ENCODE assay signal across 12 cellular contexts in the genomic region with DNA sequence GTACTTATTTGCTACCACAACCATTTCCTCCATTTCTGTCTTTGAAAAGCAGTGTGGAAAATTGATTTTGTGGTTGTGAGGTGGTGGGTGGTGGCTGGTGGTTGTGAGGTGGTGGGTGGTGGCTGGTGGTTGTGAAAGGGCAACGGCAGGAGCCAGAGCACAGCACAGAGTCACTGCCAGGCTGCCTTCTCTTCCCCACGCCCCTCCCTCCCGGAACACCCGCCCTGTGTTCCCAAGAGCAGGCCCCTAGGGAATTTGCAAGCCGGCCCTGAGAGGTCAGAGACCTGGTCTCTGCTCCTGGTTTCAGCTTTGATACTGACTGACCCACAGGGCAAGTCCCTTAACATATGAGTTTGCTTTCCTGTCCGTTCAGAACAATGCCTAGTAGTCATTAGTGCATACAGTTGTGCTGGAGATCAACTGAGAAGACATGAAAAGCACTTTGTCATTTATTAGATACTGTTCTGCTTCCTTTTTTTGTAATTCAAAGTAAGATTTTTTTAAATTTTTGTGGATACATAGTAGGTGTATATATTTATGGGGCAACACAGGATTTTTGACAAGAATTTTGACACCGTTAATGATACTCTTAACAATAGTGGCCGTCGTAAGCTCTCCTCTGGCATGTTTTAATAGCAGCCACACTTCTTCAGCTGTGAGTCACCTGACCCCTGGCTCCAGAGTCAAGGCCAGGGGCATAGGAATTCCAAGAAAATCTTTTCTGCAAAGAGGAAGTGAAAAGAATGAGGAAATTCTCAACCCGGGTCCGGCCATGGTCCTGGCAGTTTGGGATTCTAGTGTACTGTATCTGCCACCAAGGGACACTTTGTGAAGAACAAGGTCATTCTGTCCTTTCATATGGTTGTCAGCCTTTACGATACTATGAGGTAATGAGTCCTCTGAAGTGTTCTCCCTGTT. TPM values are rescaled to one million over a fixed set of nuclear protein-coding genes. Genes with fewer than 3 reads are reported as not detected.
A peak's percentile ranks its signal among the peaks of the same experiment; 100 is the strongest.
DNase-seq lines count a peak whose midpoint lies in the region; ATAC-seq lines count a peak whose summit lies in the region.
"Had no signal": no experiment of that assay in that cellular context is flagged by ENCODE, and none has a peak within 500 bp of the region (broad histone marks: within the 10 kb centered on the region; RNA-seq: fewer than 3 reads in every experiment).

No MANE protein-coding gene starts in this region.

- H2BK12ac ChIP-seq in mesenchymal stem cell (ENCODE audit: low read length in 2 of 2): peak overlapping the region in 1 of 2 experiments; percentile 55

- H3K79me1 ChIP-seq in mesenchymal stem cell (replicated peaks; ENCODE audit: low read length, poor library complexity, severe bottlenecking): peaks cover 1% of the 10 kb centered on the region

- H3K18ac ChIP-seq in mesenchymal stem cell (ENCODE audit: low read depth in 1 of 2, low read length in 2 of 2): peak overlapping the region; percentile 72 to 92

- no peak overlapping the region for H3K4me3 ChIP-seq in mesenchymal stem cell (ENCODE audit: insufficient read depth in 1 of 2, low read depth in 1 of 2, low read length in 2 of 2)
- H3K4me3 ChIP-seq: BLaER1, SK-N-MC had no signal

- H3K27ac Mint-ChIP-seq in central memory CD8-positive, alpha-beta T cell (ENCODE audit: low read depth): peak overlapping the region; percentile 22
- no peak overlapping the region for H3K27ac Mint-ChIP-seq in activated T-helper 1 cell treated with anti-CD3 and anti-CD28 coated beads, Interleukin-12 subunit alpha, Interleukin-12 subunit beta, Interleukin-2, Interleukin-4 antibody, amounts not matched to agents 30 ng/mL and 10 ng/mL and 1 ng/mL, durations not matched to agents 14 hours and 24 hours and 36 hours
- peak overlapping the region in 1 of 2 donors; percentile 12 for H3K27ac Mint-ChIP-seq in effector memory CD8-positive, alpha-beta T cell
- H3K27ac Mint-ChIP-seq: stimulated activated naive B cell treated with anti-CD40 and anti-IgM and Interleukin-4, amounts not matched to agents 10 μg/mL and 1 μg/mL and 100 μg/mL, for 72 hours had no signal

- H2BK5ac ChIP-seq in mesenchymal stem cell (ENCODE audit: low read depth, low read length, poor library complexity, severe bottlenecking): no peak overlapping the region

- H4K91ac ChIP-seq in mesenchymal stem cell (ENCODE audit: low read length): no peak overlapping the region

- peaks cover 6% of the 10 kb centered on the region for H3K4me1 ChIP-seq in mesenchymal stem cell (ENCODE audit: control insufficient read depth, insufficient read depth, low read depth, low read length)
- H3K4me1 ChIP-seq: BLaER1, parathyroid adenoma had no signal

- no peak overlapping the region for H2AK5ac ChIP-seq in mesenchymal stem cell (ENCODE audit: low read length, severe bottlenecking)

- H3K27me3 Mint-ChIP-seq in central memory CD8-positive, alpha-beta T cell: no peaks in the 10 kb centered on the region
- no peaks in the 10 kb centered on the region for H3K27me3 Mint-ChIP-seq in activated T-helper 1 cell treated with anti-CD3 and anti-CD28 coated beads, Interleukin-12 subunit alpha, Interleukin-12 subunit beta, Interleukin-2, Interleukin-4 antibody, amounts not matched to agents 30 ng/mL and 10 ng/mL and 1 ng/mL, durations not matched to agents 14 hours and 24 hours and 36 hours (ENCODE audit: insufficient read depth)
- H3K27me3 Mint-ChIP-seq in effector memory CD8-positive, alpha-beta T cell: no peaks in the 10 kb centered on the region
- H3K27me3 Mint-ChIP-seq: stimulated activated naive B cell treated with anti-CD40 and anti-IgM and Interleukin-4, amounts not matched to agents 10 μg/mL and 1 μg/mL and 100 μg/mL, for 72 hours had no signal

- no peaks in the 10 kb centered on the region for H3K27me3 ChIP-seq in mesenchymal stem cell (ENCODE audit: control insufficient read depth in 1 of 2, insufficient read depth in 1 of 2, low read length in 2 of 2)
- H3K27me3 ChIP-seq: BLaER1 had no signal

- no peak overlapping the region for H3K9ac ChIP-seq in mesenchymal stem cell (ENCODE audit: low read length)
- H3K9ac ChIP-seq: BLaER1, parathyroid adenoma had no signal

- intact Hi-C loops in activated T-helper 1 cell treated with anti-CD3 and anti-CD28 coated beads, Interleukin-12 subunit alpha, Interleukin-12 subunit beta, Interleukin-2, Interleukin-4 antibody, amounts not matched to agents 30 ng/mL and 10 ng/mL and 1 ng/mL, durations not matched to agents 14 hours and 24 hours and 36 hours (cut with micrococcal nuclease): no loop called here

- H3K36me3 Mint-ChIP-seq in central memory CD8-positive, alpha-beta T cell (ENCODE audit: insufficient read depth): peaks cover 34% of the 10 kb centered on the region
- peaks cover 33% of the 10 kb centered on the region for H3K36me3 Mint-ChIP-seq in activated T-helper 1 cell treated with anti-CD3 and anti-CD28 coated beads, Interleukin-12 subunit alpha, Interleukin-12 subunit beta, Interleukin-2, Interleukin-4 antibody, amounts not matched to agents 30 ng/mL and 10 ng/mL and 1 ng/mL, durations not matched to agents 14 hours and 24 hours and 36 hours (ENCODE audit: low read depth)
- H3K36me3 Mint-ChIP-seq in effector memory CD8-positive, alpha-beta T cell (ENCODE audit: insufficient read depth): peaks cover 37% of the 10 kb centered on the region
- H3K36me3 Mint-ChIP-seq: stimulated activated naive B cell treated with anti-CD40 and anti-IgM and Interleukin-4, amounts not matched to agents 10 μg/mL and 1 μg/mL and 100 μg/mL, for 72 hours had no signal

- H3K36me3 ChIP-seq in mesenchymal stem cell (ENCODE audit: control insufficient read depth in 1 of 2, insufficient read depth in 2 of 2, low read depth in 1 of 2, low read length in 2 of 2): peaks cover 0 to 3% of the 10 kb centered on the region in 2 experiments

- H4K8ac ChIP-seq in mesenchymal stem cell (ENCODE audit: low read length): peak overlapping the region; percentile 27

- no peak overlapping the region for H2BK120ac ChIP-seq in mesenchymal stem cell (ENCODE audit: low read depth, low read length)

- H3K14ac ChIP-seq in mesenchymal stem cell (ENCODE audit: low read length in 2 of 2): no peak overlapping the region

- no peaks in the 10 kb centered on the region for H3K9me3 ChIP-seq in mesenchymal stem cell (ENCODE audit: control insufficient read depth, low read length)
- H3K9me3 ChIP-seq: BLaER1 had no signal

- no peaks in the 10 kb centered on the region for H3K9me3 Mint-ChIP-seq in central memory CD8-positive, alpha-beta T cell
- H3K9me3 Mint-ChIP-seq in activated T-helper 1 cell treated with anti-CD3 and anti-CD28 coated beads, Interleukin-12 subunit alpha, Interleukin-12 subunit beta, Interleukin-2, Interleukin-4 antibody, amounts not matched to agents 30 ng/mL and 10 ng/mL and 1 ng/mL, durations not matched to agents 14 hours and 24 hours and 36 hours: no peaks in the 10 kb centered on the region
- H3K9me3 Mint-ChIP-seq in effector memory CD8-positive, alpha-beta T cell: no peaks in the 10 kb centered on the region
- H3K9me3 Mint-ChIP-seq: stimulated activated naive B cell treated with anti-CD40 and anti-IgM and Interleukin-4, amounts not matched to agents 10 μg/mL and 1 μg/mL and 100 μg/mL, for 72 hours had no signal

- H2BK15ac ChIP-seq in mesenchymal stem cell (ENCODE audit: low read depth, poor library complexity, severe bottlenecking): no peak overlapping the region

- no peak for ATAC-seq in central memory CD8-positive, alpha-beta T cell (replicated peaks; ENCODE audit: extremely low read depth, poor library complexity, severe bottlenecking)
- ATAC-seq in GM18873 (IDR thresholded peaks at IDR 0.05; ENCODE audit: low FRiP score, unreplicated experiment): no peak
- ATAC-seq in effector memory CD8-positive, alpha-beta T cell (replicated peaks): no peak
- ATAC-seq: stimulated activated naive B cell treated with anti-CD40 and anti-IgM and Interleukin-4, amounts not matched to agents 10 μg/mL and 1 μg/mL and 100 μg/mL, for 72 hours had no signal

- H3K4me1 Mint-ChIP-seq in central memory CD8-positive, alpha-beta T cell: peaks cover 18% of the 10 kb centered on the region
- H3K4me1 Mint-ChIP-seq in activated T-helper 1 cell treated with anti-CD3 and anti-CD28 coated beads, Interleukin-12 subunit alpha, Interleukin-12 subunit beta, Interleukin-2, Interleukin-4 antibody, amounts not matched to agents 30 ng/mL and 10 ng/mL and 1 ng/mL, durations not matched to agents 14 hours and 24 hours and 36 hours (ENCODE audit: low read depth): peaks cover 39% of the 10 kb centered on the region
- peaks cover 5 to 7% of the 10 kb centered on the region in 2 donors for H3K4me1 Mint-ChIP-seq in effector memory CD8-positive, alpha-beta T cell (ENCODE audit: low read depth in 2 of 2)

- H3K23ac ChIP-seq in mesenchymal stem cell (ENCODE audit: low read length in 2 of 2): no peak overlapping the region

- no peak overlapping the region for H3K4me2 ChIP-seq in mesenchymal stem cell (ENCODE audit: low read length, poor library complexity, severe bottlenecking)
- H3K4me2 ChIP-seq: BLaER1 had no signal

- peak overlapping the region in 1 of 2 experiments; percentile 41 for H3K4ac ChIP-seq in mesenchymal stem cell (ENCODE audit: low read depth in 1 of 2, low read length in 2 of 2)

- H2AFZ ChIP-seq in mesenchymal stem cell (ENCODE audit: low read depth, low read length): no peak overlapping the region
- H2AFZ ChIP-seq: parathyroid adenoma had no signal

- peak; percentile 39 for DNase-seq in stimulated activated CD4-positive, alpha-beta T cell treated with anti-CD3 and anti-CD28 coated beads, Interleukin-15, amount 100 ng/mL, for 24 hours
- no peak for DNase-seq in stimulated activated CD4-positive, alpha-beta T cell treated with anti-CD3 and anti-CD28 coated beads, Interleukin-4, amount 100 ng/mL, for 1 hour
- DNase-seq in central memory CD8-positive, alpha-beta T cell (ENCODE audit: low spot score in 2 of 2): no peak
- DNase-seq in mesenchymal stem cell: peak; percentile 61
- DNase-seq in NCI-H1048 (lab: John Stamatoyannopoulos, UW): no peak
- DNase-seq in activated T-helper 1 cell treated with anti-CD3 and anti-CD28 coated beads, Interleukin-12 subunit alpha, Interleukin-12 subunit beta, Interleukin-2, Interleukin-4 antibody, amounts not matched to agents 30 ng/mL and 10 ng/mL and 1 ng/mL, durations not matched to agents 14 hours and 24 hours and 36 hours (ENCODE audit: low spot score): no peak
- DNase-seq in effector memory CD8-positive, alpha-beta T cell: no peak
- DNase-seq: stimulated activated naive B cell treated with anti-CD40 and anti-IgM and Interleukin-4, amounts not matched to agents 10 μg/mL and 1 μg/mL and 100 μg/mL, for 72 hours had no signal

- H3K27ac ChIP-seq in mesenchymal stem cell (ENCODE audit: low read length, poor library complexity, severe bottlenecking): peak overlapping the region; percentile 41
- H3K27ac ChIP-seq: BLaER1, parathyroid adenoma, SK-N-MC had no signal

- no peak overlapping the region for H3K4me3 Mint-ChIP-seq in central memory CD8-positive, alpha-beta T cell
- H3K4me3 Mint-ChIP-seq in activated T-helper 1 cell treated with anti-CD3 and anti-CD28 coated beads, Interleukin-12 subunit alpha, Interleukin-12 subunit beta, Interleukin-2, Interleukin-4 antibody, amounts not matched to agents 30 ng/mL and 10 ng/mL and 1 ng/mL, durations not matched to agents 14 hours and 24 hours and 36 hours: no peak overlapping the region
- no peak overlapping the region for H3K4me3 Mint-ChIP-seq in effector memory CD8-positive, alpha-beta T cell
- H3K4me3 Mint-ChIP-seq: stimulated activated naive B cell treated with anti-CD40 and anti-IgM and Interleukin-4, amounts not matched to agents 10 μg/mL and 1 μg/mL and 100 μg/mL, for 72 hours had no signal

- WGBS in mesenchymal stem cell: 25% methylated on average over 10 of the region's 12 CpGs

RNA-seq across cellular contexts. Expression of a gene that starts 53.2 kb away (rescaled TPM):
- polyA plus RNA-seq in mesenchymal stem cell (2013, experiment 1 of 2): 31.2 TPM
- 32.5 TPM for polyA plus RNA-seq in mesenchymal stem cell (2013, experiment 2 of 2)
- 1.9 TPM in 2 replicates for total RNA-seq in activated T-helper 1 cell treated with anti-CD3 and anti-CD28 coated beads, Interleukin-12 subunit alpha, Interleukin-12 subunit beta, Interleukin-2, Interleukin-4 antibody, amounts not matched to agents 30 ng/mL and 10 ng/mL and 1 ng/mL, durations not matched to agents 14 hours and 24 hours and 36 hours

Comparison
In these comparisons a context has a peak if more than half of its experiments do, and no peak if none do; other contexts are left out.
1. DNase-seq: peak in stimulated activated CD4-positive, alpha-beta T cell treated with anti-CD3 and anti-CD28 coated beads, Interleukin-15, amount 100 ng/mL, for 24 hours (single experiment) and mesenchymal stem cell (single experiment); none in stimulated activated CD4-positive, alpha-beta T cell treated with anti-CD3 and anti-CD28 coated beads, Interleukin-4, amount 100 ng/mL, for 1 hour (single experiment), central memory CD8-positive, alpha-beta T cell (0 of 2), NCI-H1048 (single experiment), activated T-helper 1 cell treated with anti-CD3 and anti-CD28 coated beads, Interleukin-12 subunit alpha, Interleukin-12 subunit beta, Interleukin-2, Interleukin-4 antibody, amounts not matched to agents 30 ng/mL and 10 ng/mL and 1 ng/mL, durations not matched to agents 14 hours and 24 hours and 36 hours (single experiment) and effector memory CD8-positive, alpha-beta T cell (0 of 3).